Comparison of ENCODE assay signal across 9 cellular contexts in genomic region chr19:56814656-56815055, GRCh38. TPM values are rescaled to one million over a fixed set of nuclear protein-coding genes. Genes with fewer than 3 reads are reported as not detected.
"Had no signal": no experiment of that assay in that cellular context is flagged by ENCODE, and none has a peak within 500 bp of the region (broad histone marks: within the 10 kb centered on the region; RNA-seq: fewer than 3 reads in every experiment).

No MANE protein-coding gene starts in this region.

- FAIRE-seq: G401.6, GM12878, GM12891, GM12892, GM18507, GM19239 had no signal

- H3K4me3 ChIP-seq: GM12878 had no signal

- DNase-seq: GDM1, GF-D8 had no signal

- ATAC-seq: GM12878 had no signal

RNA-seq across cellular contexts. Expression of gene ZIM2, which starts 25.9 kb away (rescaled TPM):
- total RNA-seq: G401, GM12878 had no signal
- polyA plus RNA-seq: GM12878 had no signal
